In the genomic region with DNA sequence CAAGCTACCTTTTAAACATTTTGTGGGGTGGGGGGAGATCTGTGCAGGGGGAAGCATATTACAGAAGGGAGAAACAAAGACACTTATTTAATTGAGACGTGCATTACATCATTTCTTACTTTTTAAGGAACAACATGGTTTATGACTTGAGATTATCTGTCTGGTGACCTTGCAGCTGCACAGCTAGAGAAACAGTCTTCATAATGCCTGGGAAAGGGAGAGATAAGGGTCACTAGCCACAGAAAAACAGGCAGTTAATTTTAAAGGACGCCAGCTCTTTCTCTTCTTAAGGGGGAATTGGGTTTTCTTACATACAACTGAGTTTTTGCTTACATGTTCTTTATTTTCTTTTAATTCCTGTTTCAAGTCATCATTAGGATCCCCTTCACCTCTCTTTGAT, we compare ENCODE assay signal across 1 cellular context.
TF ChIP-seq lines count a peak whose summit lies in the region.

No MANE protein-coding gene starts in this region.

TF ChIP-seq in K562, 482 proteins besides CTCF, POLR2A, EP300 and RAD21 (continued from another document and continues in another):
- TF ChIP-seq DEAF1 (CRISPR knock-in tag; IDR thresholded peaks at IDR 0.05) (no peak), POLR3A (IDR thresholded peaks at IDR 0.05; ENCODE audit: borderline replicate concordance, extremely low read depth, insufficient read depth, insufficient read length) (no peak), PHTF2 (CRISPR knock-in tag; IDR thresholded peaks at IDR 0.05) (no peak), SMARCA4 (IDR thresholded peaks at IDR 0.05) (peak; percentile 83), MTA2 (IDR thresholded peaks at IDR 0.05; ENCODE audit: low read depth) (peak; percentile 61), MLX (CRISPR knock-in tag; conservative IDR thresholded peaks at IDR 0.05) (no peak), MYBL2 (IDR thresholded peaks at IDR 0.05; ENCODE audit: low read depth) (peak; percentile 62; the same call in 1 of the 2 replicates), MYBL2 (CRISPR knock-in tag; IDR thresholded peaks at IDR 0.05; ENCODE audit: borderline replicate concordance) (no peak), PHF8 (IDR thresholded peaks at IDR 0.05; ENCODE audit: borderline replicate concordance, low read length) (no peak), ESRRA (IDR thresholded peaks at IDR 0.05; ENCODE audit: borderline replicate concordance, low read depth) (peak; percentile 86), ARID1B (IDR thresholded peaks at IDR 0.05) (peak; percentile 89), SIRT6 (IDR thresholded peaks at IDR 0.05; ENCODE audit: low read depth, low read length) (no peak), ZBTB7A (IDR thresholded peaks at IDR 0.05; ENCODE audit: borderline replicate concordance, control insufficient read depth, low read depth, low read length) (no peak), ATF2 (CRISPR knock-in tag; IDR thresholded peaks at IDR 0.05) (no peak), LCOR (CRISPR knock-in tag; IDR thresholded peaks at IDR 0.05) (0 out of 2 replicates have a peak, but pooled peaks have one; percentile 44), PKNOX1 (IDR thresholded peaks at IDR 0.05) (peak; percentile 41; the same call in 1 of the 2 replicates), BRCA1 (IDR thresholded peaks at IDR 0.05) (no peak), BRCA1 (CRISPR knock-in tag; IDR thresholded peaks at IDR 0.05) (no peak), MEF2A (IDR thresholded peaks at IDR 0.05; ENCODE audit: control insufficient read depth, low read depth, low read length) (peak; percentile 50), TBL1XR1 (IDR thresholded peaks at IDR 0.05; ENCODE audit: low read length in 2 of 2) (peak in 1 of 2 experiments; percentile 89; a peak in 2 of 4 replicates), SMARCA5 (IDR thresholded peaks at IDR 0.05) (no peak), MEIS2 (IDR thresholded peaks at IDR 0.05; ENCODE audit: partially characterized antibody) (peak; percentile 82), YY1 (IDR thresholded peaks at IDR 0.05; ENCODE audit: borderline replicate concordance in 1 of 3, control insufficient read depth in 1 of 3, extremely low read depth in 1 of 3, insufficient read depth in 3 of 3, insufficient read length in 1 of 3, insufficient replicate concordance in 2 of 3, low read depth in 1 of 3, low read length in 2 of 3) (no peak), SREBF1 (IDR thresholded peaks at IDR 0.05; ENCODE audit: borderline replicate concordance, low read depth, low read length) (no peak), HDAC1 (IDR thresholded peaks at IDR 0.05) (no peak), PPARD (CRISPR knock-in tag; IDR thresholded peaks at IDR 0.05) (no peak), DPF2 (IDR thresholded peaks at IDR 0.05) (peak; percentile 82; the same call in 1 of the 2 replicates), NR2F6 (CRISPR knock-in tag; IDR thresholded peaks at IDR 0.05) (no peak), E2F6 (IDR thresholded peaks at IDR 0.05; ENCODE audit: borderline replicate concordance in 1 of 2, extremely low read depth in 1 of 2, insufficient read depth in 1 of 2, insufficient read length in 1 of 2, low read depth in 1 of 2, low read length in 1 of 2, poor library complexity in 1 of 2, severe bottlenecking in 1 of 2) (no peak), TAF9B (IDR thresholded peaks at IDR 0.05; ENCODE audit: partially characterized antibody) (peak; percentile 35), ZC3H8 (IDR thresholded peaks at IDR 0.05) (no peak), MLLT1 (IDR thresholded peaks at IDR 0.05) (peak in 1 of 2 experiments; percentile 42; a peak in 1 of 4 replicates), POLR2H (tag; IDR thresholded peaks at IDR 0.05; ENCODE audit: low read depth) (peak; percentile 45; the same call in 1 of the 2 replicates), TCFL5 (CRISPR knock-in tag; conservative IDR thresholded peaks at IDR 0.05) (no peak), HMGXB4 (CRISPR knock-in tag; IDR thresholded peaks at IDR 0.05) (no peak), MAZ (CRISPR knock-in tag; conservative IDR thresholded peaks at IDR 0.05 in 1 of 2, IDR thresholded peaks at IDR 0.05 in 1 of 2) (peak in 1 of 2 experiments; percentile 41; a peak in 1 of 4 replicates), XRCC5 (IDR thresholded peaks at IDR 0.05; ENCODE audit: low read depth, low read length) (no peak), ZNF766 (CRISPR knock-in tag; conservative IDR thresholded peaks at IDR 0.05) (no peak), ZFP36 (IDR thresholded peaks at IDR 0.05; ENCODE audit: low read depth, low read length, partially characterized antibody) (no peak), CBX3 (IDR thresholded peaks at IDR 0.05; ENCODE audit: borderline replicate concordance in 1 of 2, low read length in 2 of 2) (peak in 1 of 2 experiments; percentile 63; a peak in 1 of 3 replicates), POLR2B (IDR thresholded peaks at IDR 0.05; ENCODE audit: low read depth, partially characterized antibody) (no peak), GATA2 (CRISPR knock-in tag; IDR thresholded peaks at IDR 0.05) (peak; percentile 82), ZNF239 (CRISPR knock-in tag; IDR thresholded peaks at IDR 0.05) (0 out of 2 replicates have a peak, but pooled peaks have one; percentile 37), FOSL1 (tag; conservative IDR thresholded peaks at IDR 0.05) (no peak), CHD4 (IDR thresholded peaks at IDR 0.05; ENCODE audit: insufficient read depth, insufficient replicate concordance, low read depth, low read length, poor library complexity, severe bottlenecking) (no peak), SMAD3 (CRISPR knock-in tag; conservative IDR thresholded peaks at IDR 0.05) (no peak), HDAC3 (IDR thresholded peaks at IDR 0.05; ENCODE audit: borderline replicate concordance, partially characterized antibody) (peak; percentile 78), ZNF644 (tag; IDR thresholded peaks at IDR 0.05; ENCODE audit: low read depth) (peak; percentile 66), KAT8 (IDR thresholded peaks at IDR 0.05; ENCODE audit: low read depth) (no peak)
- TF ChIP-seq, protein P1, sequence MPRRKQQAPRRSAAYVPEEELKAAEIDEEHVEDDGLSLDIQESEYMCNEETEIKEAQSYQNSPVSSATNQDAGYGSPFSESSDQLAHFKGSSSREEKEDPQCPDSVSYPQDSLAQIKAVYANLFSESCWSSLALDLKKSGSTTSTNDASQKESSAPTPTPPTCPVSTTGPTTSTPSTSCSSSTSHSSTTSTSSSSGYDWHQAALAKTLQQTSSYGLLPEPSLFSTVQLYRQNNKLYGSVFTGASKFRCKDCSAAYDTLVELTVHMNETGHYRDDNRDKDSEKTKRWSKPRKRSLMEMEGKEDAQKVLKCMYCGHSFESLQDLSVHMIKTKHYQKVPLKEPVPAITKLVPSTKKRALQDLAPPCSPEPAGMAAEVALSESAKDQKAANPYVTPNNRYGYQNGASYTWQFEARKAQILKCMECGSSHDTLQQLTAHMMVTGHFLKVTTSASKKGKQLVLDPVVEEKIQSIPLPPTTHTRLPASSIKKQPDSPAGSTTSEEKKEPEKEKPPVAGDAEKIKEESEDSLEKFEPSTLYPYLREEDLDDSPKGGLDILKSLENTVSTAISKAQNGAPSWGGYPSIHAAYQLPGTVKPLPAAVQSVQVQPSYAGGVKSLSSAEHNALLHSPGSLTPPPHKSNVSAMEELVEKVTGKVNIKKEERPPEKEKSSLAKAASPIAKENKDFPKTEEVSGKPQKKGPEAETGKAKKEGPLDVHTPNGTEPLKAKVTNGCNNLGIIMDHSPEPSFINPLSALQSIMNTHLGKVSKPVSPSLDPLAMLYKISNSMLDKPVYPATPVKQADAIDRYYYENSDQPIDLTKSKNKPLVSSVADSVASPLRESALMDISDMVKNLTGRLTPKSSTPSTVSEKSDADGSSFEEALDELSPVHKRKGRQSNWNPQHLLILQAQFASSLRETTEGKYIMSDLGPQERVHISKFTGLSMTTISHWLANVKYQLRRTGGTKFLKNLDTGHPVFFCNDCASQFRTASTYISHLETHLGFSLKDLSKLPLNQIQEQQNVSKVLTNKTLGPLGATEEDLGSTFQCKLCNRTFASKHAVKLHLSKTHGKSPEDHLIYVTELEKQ (CRISPR knock-in tag; IDR thresholded peaks at IDR 0.05), result no peak
- TF ChIP-seq, protein P2, sequence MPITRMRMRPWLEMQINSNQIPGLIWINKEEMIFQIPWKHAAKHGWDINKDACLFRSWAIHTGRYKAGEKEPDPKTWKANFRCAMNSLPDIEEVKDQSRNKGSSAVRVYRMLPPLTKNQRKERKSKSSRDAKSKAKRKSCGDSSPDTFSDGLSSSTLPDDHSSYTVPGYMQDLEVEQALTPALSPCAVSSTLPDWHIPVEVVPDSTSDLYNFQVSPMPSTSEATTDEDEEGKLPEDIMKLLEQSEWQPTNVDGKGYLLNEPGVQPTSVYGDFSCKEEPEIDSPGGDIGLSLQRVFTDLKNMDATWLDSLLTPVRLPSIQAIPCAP (CRISPR knock-in tag; IDR thresholded peaks at IDR 0.05; ENCODE audit: borderline replicate concordance), result no peak
